ENCODE assay signal across 12 cellular contexts in the genomic region with DNA sequence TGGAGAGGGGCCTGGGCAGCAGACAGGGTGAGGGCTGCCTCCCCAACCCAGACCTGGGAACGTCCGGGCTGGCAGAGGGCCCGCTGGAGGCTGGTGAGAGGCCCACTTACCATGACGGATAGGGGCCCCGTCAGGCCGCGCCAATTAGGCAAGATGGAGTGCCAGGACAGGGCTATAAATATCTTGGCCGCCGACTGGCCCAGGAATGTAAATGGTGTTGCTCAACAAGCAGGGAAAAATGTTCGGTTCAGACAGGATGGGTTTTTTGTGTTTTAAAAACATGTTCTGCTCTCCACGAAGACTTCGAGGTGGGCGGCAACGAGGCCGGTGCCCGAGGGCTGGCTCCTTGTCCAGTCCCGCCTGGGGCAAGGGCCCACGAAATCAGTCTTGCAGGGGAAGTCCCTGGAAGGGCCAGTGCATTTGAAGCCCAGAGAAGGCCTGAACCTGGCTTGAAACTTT. TPM values are rescaled to one million over a fixed set of nuclear protein-coding genes. Genes with fewer than 3 reads are reported as not detected.
DNase-seq lines count a peak whose midpoint lies in the region; ATAC-seq and TF ChIP-seq lines count a peak whose summit lies in the region.
"Had no signal": no experiment of that assay in that cellular context is flagged by ENCODE, and none has a peak within 500 bp of the region (broad histone marks: within the 10 kb centered on the region; RNA-seq: fewer than 3 reads in every experiment).

No MANE protein-coding gene starts in this region.

- no peak for TF ChIP-seq CTCF in AG09319 (IDR thresholded peaks at IDR 0.05; ENCODE audit: low read depth, low read length)
- no peak for TF ChIP-seq CTCF in ascending aorta (IDR thresholded peaks at IDR 0.05)
- no peak for TF ChIP-seq CTCF in heart left ventricle (IDR thresholded peaks at IDR 0.05)

- 52 to 76% (median 66%) methylated on average over 14 to 18 of the region's 18 CpGs for WGBS in heart left ventricle, 4 donors

- H3K4me3 ChIP-seq in ascending aorta = no peak overlapping the region
- H3K4me3 ChIP-seq in heart left ventricle = no peak overlapping the region
- H3K4me3 ChIP-seq: BLaER1 had no signal

- H3K9me3 ChIP-seq in ascending aorta (peaks cover 0 to 5% of the 10 kb centered on the region in 2 donors), heart left ventricle (peaks cover 0 to 22% (median 14%) of the 10 kb centered on the region in 12 donors)

- H3K27me3 ChIP-seq in ascending aorta = no peaks in the 10 kb centered on the region
- H3K27me3 ChIP-seq in heart left ventricle = no peaks in the 10 kb centered on the region
- H3K27me3 ChIP-seq: BLaER1 had no signal

- ATAC-seq in heart left ventricle (peak; percentile 10 to 66 (median 54)), GM21717 (IDR thresholded peaks at IDR 0.05; ENCODE audit: unreplicated experiment) (no peak), GM21576 (IDR thresholded peaks at IDR 0.05; ENCODE audit: unreplicated experiment) (no peak)

- no peak for TF ChIP-seq POLR2A in heart left ventricle (IDR thresholded peaks at IDR 0.05)

- H3K27ac ChIP-seq in ascending aorta = peak overlapping the region; percentile 94
- peak overlapping the region in 4 of 12 donors; percentile 34 to 61 (median 56) for H3K27ac ChIP-seq in heart left ventricle
- H3K27ac ChIP-seq: BLaER1 had no signal

- H3K4me1 ChIP-seq in ascending aorta (peaks cover 12 to 65% of the 10 kb centered on the region in 2 donors), heart left ventricle (peaks cover 0 to 11% (median 0%) of the 10 kb centered on the region in 12 donors)
- H3K4me1 ChIP-seq: BLaER1 had no signal

- DNase-seq in AG09319 (ENCODE audit: extremely low read depth, low read depth) (peak; percentile 66), ascending aorta (ENCODE audit: low spot score in 2 of 2) (peak; percentile 82 to 97), heart left ventricle (peak in 2 of 5 donors; percentile 52 to 65), renal cortical epithelial cell (ENCODE audit: low read depth) (peak; percentile 15), SIG-M5 (lab: John Stamatoyannopoulos, UW) (no peak), occipital lobe (lab: John Stamatoyannopoulos, UW) (no peak)
- DNase-seq: activated CD4-positive, alpha-beta T cell treated with anti-CD3 and anti-CD28 coated beads, Interleukin-2, amount 10 ng/mL, durations not matched to agents 7 days and 5 days; effector CD4-positive, alpha-beta T cell; NCI-H510A treated with DMSO at 0.1 percent for 48 hours had no signal

- intact Hi-C loops in ascending aorta (cut with DNase I) (loop anchor here (2.0 kb wide), 1 partner anchor 31 kb away; no protein-coding TSS in a partner anchor), heart left ventricle (cut with DNase I) (no loop called here)

- H3K36me3 ChIP-seq in ascending aorta (no peaks in the 10 kb centered on the region), heart left ventricle (no peaks in the 10 kb centered on the region)
- H3K36me3 ChIP-seq: BLaER1 had no signal

RNA-seq across cellular contexts. Expression of gene ELN, which starts 35.8 kb away (rescaled TPM):
- total RNA-seq in ascending aorta (395 TPM), heart left ventricle (10 to 100 TPM; 17.4 to 81.1 (median 42.8) TPM), renal cortical epithelial cell (0.15 and 0.17 TPM in 2 replicates), occipital lobe (10.9 TPM)
- 10 to 100 TPM; 37.9 to 68.1 TPM for polyA plus RNA-seq in heart left ventricle
- total RNA-seq: activated CD4-positive, alpha-beta T cell treated with anti-CD3 and anti-CD28 coated beads, Interleukin-2, amount 10 ng/mL, durations not matched to agents 7 days and 5 days had no signal

Comparison
In these comparisons a context has a peak if more than half of its experiments do, and no peak if none do; other contexts are left out.
1. DNase-seq: peak in AG09319 (single experiment), ascending aorta (2 of 2) and renal cortical epithelial cell (single experiment); none in SIG-M5 (single experiment) and occipital lobe (single experiment).
2. ATAC-seq: peak in heart left ventricle (4 of 4); none in GM21717 (single experiment) and GM21576 (single experiment).
3. RNA of gene ELN, which starts 35.8 kb away (total RNA-seq): 395 TPM in ascending aorta (single experiment), 17.4 to 81.1 TPM in heart left ventricle and 10.9 TPM in occipital lobe (single experiment); 0.15 to 0.17 TPM in renal cortical epithelial cell; every median in the first group is over 10 times any median in the second.